9 cellular contexts compared by ENCODE assay signal in the genomic region with DNA sequence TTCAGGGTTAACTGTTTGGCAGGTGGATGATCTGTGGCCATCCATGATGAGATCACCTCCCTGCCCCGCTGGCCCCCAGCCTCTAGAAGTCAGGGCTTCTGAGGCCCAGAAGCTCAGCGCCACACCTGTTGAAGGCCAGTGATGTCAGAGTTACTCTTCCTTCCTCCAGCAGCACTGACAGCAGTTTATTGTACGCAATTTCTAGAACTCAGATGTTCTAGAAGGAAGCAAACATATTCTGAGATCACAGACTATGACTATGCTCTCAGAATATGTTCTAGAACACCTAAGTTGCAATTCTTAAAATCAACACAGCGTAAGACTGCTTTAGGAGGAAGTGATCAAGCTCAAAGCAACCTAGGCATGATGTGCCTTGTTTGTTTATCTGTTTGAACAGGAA.
DNase-seq lines count a peak whose midpoint lies in the region; ATAC-seq and TF ChIP-seq lines count a peak whose summit lies in the region.
"Had no signal": no experiment of that assay in that cellular context is flagged by ENCODE, and none has a peak within 500 bp of the region (broad histone marks: within the 10 kb centered on the region; RNA-seq: fewer than 3 reads in every experiment).

No MANE protein-coding gene starts in this region.

- no peaks in the 10 kb centered on the region for H3K9me2 ChIP-seq in MM.1S (replicated peaks; ENCODE audit: insufficient read depth, low read length)

- no peak for TF ChIP-seq CTCF in esophagus squamous epithelium (IDR thresholded peaks at IDR 0.05)
- TF ChIP-seq CTCF in spleen (IDR thresholded peaks at IDR 0.05 in 8 of 11, conservative IDR thresholded peaks at IDR 0.05 in 3 of 11), result peak in 2 of 11 experiments; percentile 18 to 38
- TF ChIP-seq CTCF in MM.1S (IDR thresholded peaks at IDR 0.05; ENCODE audit: low read length), result no peak

- no peaks in the 10 kb centered on the region for H3F3A ChIP-seq in MM.1S (ENCODE audit: insufficient read depth, low read length)

- peak overlapping the region; percentile 81 for H3K4me3 Mint-ChIP-seq in T-helper 17 cell

- H3K4me3 ChIP-seq in esophagus squamous epithelium, result no peak overlapping the region
- H3K4me3 ChIP-seq in spleen, result no peak overlapping the region
- H3K4me3 ChIP-seq in MM.1S (ENCODE audit: low read length), result no peak overlapping the region

- intact Hi-C loops in esophagus squamous epithelium (cut with DNase I) (no loop called here), spleen (cut with DNase I; ENCODE audit: low total_unique reads) (no loop called here)

- WGBS in esophagus squamous epithelium, 2 donors, result 42 to 58% methylated on average over 4 of the region's 4 CpGs
- WGBS in spleen, 5 donors, result 32 to 65% (median 35%) methylated on average over 4 of the region's 4 CpGs

- H3K4me1 Mint-ChIP-seq in T-helper 17 cell, result peaks cover 69% of the 10 kb centered on the region

- no peaks in the 10 kb centered on the region for H3K27me3 ChIP-seq in esophagus squamous epithelium
- no peaks in the 10 kb centered on the region for H3K27me3 ChIP-seq in spleen (replicated peaks in 1 of 7)
- H3K27me3 ChIP-seq in MM.1S (replicated peaks; ENCODE audit: insufficient read depth, low read length), result no peaks in the 10 kb centered on the region

- no peak overlapping the region for H3K9ac ChIP-seq in MM.1S (ENCODE audit: low read length)

- no peak overlapping the region for H3K27ac Mint-ChIP-seq in T-helper 17 cell

- H3K4me1 ChIP-seq in esophagus squamous epithelium (peaks cover 7 to 66% (median 33%) of the 10 kb centered on the region in 3 donors), spleen (peaks cover 35 to 98% (median 75%) of the 10 kb centered on the region in 6 donors), MM.1S (ENCODE audit: low read length) (no peaks in the 10 kb centered on the region)

- H3K36me3 ChIP-seq in esophagus squamous epithelium, result peaks cover 0 to 18% (median 0%) of the 10 kb centered on the region in 3 donors
- H3K36me3 ChIP-seq in spleen, result peaks cover 0 to 39% (median 2%) of the 10 kb centered on the region in 6 donors
- peaks cover 9% of the 10 kb centered on the region; the same call in 1 of the 2 replicates for H3K36me3 ChIP-seq in MM.1S (replicated peaks; ENCODE audit: insufficient read depth, low read length)

- H4K20me1 ChIP-seq in MM.1S (ENCODE audit: insufficient read depth, low read length), result peaks cover 12% of the 10 kb centered on the region; the same call in 1 of the 2 replicates

- H3K9me3 ChIP-seq in T-helper 17 cell (ENCODE audit: control insufficient read depth, low read length, poor library complexity, severe bottlenecking) (no peaks in the 10 kb centered on the region), esophagus squamous epithelium (no peaks in the 10 kb centered on the region), spleen (no peaks in the 10 kb centered on the region), MM.1S (replicated peaks; ENCODE audit: insufficient read depth, low read length) (no peaks in the 10 kb centered on the region)

- peaks cover 14% of the 10 kb centered on the region for H3K36me3 Mint-ChIP-seq in T-helper 17 cell (ENCODE audit: low read depth)

- peak overlapping the region; percentile 75 to 88 (median 84) for H3K27ac ChIP-seq in esophagus squamous epithelium
- H3K27ac ChIP-seq in spleen, result peak overlapping the region; percentile 14 to 90 (median 81)
- H3K27ac ChIP-seq in MM.1S (ENCODE audit: low read length), result no peak overlapping the region

- H3K79me2 ChIP-seq in MM.1S (ENCODE audit: low read length), result peaks cover 92% of the 10 kb centered on the region

- TF ChIP-seq POLR2A in esophagus squamous epithelium (IDR thresholded peaks at IDR 0.05), result peak in 1 of 4 donors; percentile 31
- TF ChIP-seq POLR2A in spleen (IDR thresholded peaks at IDR 0.05), result peak in 1 of 3 donors; percentile 8

- peak; percentile 61 for ATAC-seq in T-helper 17 cell

- no peaks in the 10 kb centered on the region for H3K27me3 Mint-ChIP-seq in T-helper 17 cell

- peak; percentile 20 for DNase-seq in NOMO-1 treated with DMSO at 0.1 percent for 48 hours (lab: John Stamatoyannopoulos, UW; ENCODE audit: unreplicated experiment)
- no peak for DNase-seq in NOMO-1 treated with dmso at 0.1 percent for 144 hours (lab: John Stamatoyannopoulos, UW; ENCODE audit: unreplicated experiment)
- DNase-seq in T-helper 17 cell, result peak in 2 of 3 donors; percentile 37 to 58
- no peak for DNase-seq in esophagus squamous epithelium (lab: John Stamatoyannopoulos, UW)
- DNase-seq in spleen, result peak; percentile 88
- DNase-seq in anterior cingulate cortex (lab: John Stamatoyannopoulos, UW), result no peak
- DNase-seq in MM.1S, result no peak
- DNase-seq in AG20443 (ENCODE audit: low spot score), result no peak
- DNase-seq: NCI-H446 had no signal

- no peak overlapping the region for H2AFZ ChIP-seq in MM.1S (ENCODE audit: low read length)

- H3K4me2 ChIP-seq in MM.1S (ENCODE audit: low read depth, low read length), result no peak overlapping the region

Comparison
In these comparisons a context has a peak if more than half of its experiments do, and no peak if none do; other contexts are left out.
1. DNase-seq: peak in NOMO-1 treated with DMSO at 0.1 percent for 48 hours (single experiment), T-helper 17 cell (2 of 3) and spleen (single experiment); none in NOMO-1 treated with dmso at 0.1 percent for 144 hours (single experiment), esophagus squamous epithelium (single experiment), anterior cingulate cortex (0 of 58), MM.1S (single experiment) and AG20443 (single experiment).